ENCODE assay signal across 22 cellular contexts in genomic region chr3:149296972-149297371, GRCh38. TPM values are rescaled to one million over a fixed set of nuclear protein-coding genes. Genes with fewer than 3 reads are reported as not detected.
"Had no signal": no experiment of that assay in that cellular context is flagged by ENCODE, and none has a peak within 500 bp of the region (broad histone marks: within the 10 kb centered on the region; RNA-seq: fewer than 3 reads in every experiment).

No MANE protein-coding gene starts in this region.

- H3K9me3 Mint-ChIP-seq: activated T-helper 17 cell treated with anti-CD3 and anti-CD28 coated beads, Interleukin-2, amount 50 U/mL, for 72 hours; immature natural killer cell; naive thymus-derived CD4-positive, alpha-beta T cell; stimulated activated memory B cell treated with anti-CD40 and anti-IgM and Interleukin-4, amounts not matched to agents 10 μg/mL and 1 μg/mL and 100 μg/mL, for 72 hours had no signal

- DNase-seq: activated T-cell treated with anti-CD3 and anti-CD28 coated beads, Interleukin-2, amount 50 U/mL, for 1 hour; amniotic stem cell; cortex of kidney; foreskin fibroblast; immature natural killer cell; kidney glomerular epithelial cell; left lung; naive thymus-derived CD4-positive, alpha-beta T cell; occipital lobe; stimulated activated CD4-positive, alpha-beta T cell treated with anti-CD3 and anti-CD28 coated beads, Interleukin-15, amount 100 ng/mL, for 24 hours; stomach; testis; trophoblast cell; uterus had no signal

- H3K36me3 Mint-ChIP-seq: activated naive CD8-positive, alpha-beta T cell; immature natural killer cell; naive thymus-derived CD4-positive, alpha-beta T cell; stimulated activated memory B cell treated with anti-CD40 and anti-IgM and Interleukin-4, amounts not matched to agents 10 μg/mL and 1 μg/mL and 100 μg/mL, for 72 hours; WTC11 had no signal

- H3K27me3 Mint-ChIP-seq: activated naive CD8-positive, alpha-beta T cell; activated T-helper 17 cell treated with anti-CD3 and anti-CD28 coated beads, Interleukin-2, amount 50 U/mL, for 72 hours had no signal

- H3K4me1 Mint-ChIP-seq: activated T-helper 17 cell treated with anti-CD3 and anti-CD28 coated beads, Interleukin-2, amount 50 U/mL, for 72 hours; stimulated activated memory B cell treated with anti-CD40 and anti-IgM and Interleukin-4, amounts not matched to agents 10 μg/mL and 1 μg/mL and 100 μg/mL, for 72 hours had no signal

- H3K27ac ChIP-seq: stomach, testis, uterus had no signal

- H3K4me1 ChIP-seq: testis had no signal

- H3K27ac Mint-ChIP-seq: activated naive CD8-positive, alpha-beta T cell; activated T-helper 17 cell treated with anti-CD3 and anti-CD28 coated beads, Interleukin-2, amount 50 U/mL, for 72 hours; immature natural killer cell; naive thymus-derived CD4-positive, alpha-beta T cell; stimulated activated memory B cell treated with anti-CD40 and anti-IgM and Interleukin-4, amounts not matched to agents 10 μg/mL and 1 μg/mL and 100 μg/mL, for 72 hours; WTC11 had no signal

- H3K4me3 ChIP-seq: left lung, lung, smooth muscle cell, stomach, testis, uterus had no signal

- ATAC-seq: activated T-helper 17 cell treated with anti-CD3 and anti-CD28 coated beads, Interleukin-2, amount 50 U/mL, for 72 hours; left lung; naive thymus-derived CD4-positive, alpha-beta T cell; sciatic nerve; stimulated activated memory B cell treated with anti-CD40 and anti-IgM and Interleukin-4, amounts not matched to agents 10 μg/mL and 1 μg/mL and 100 μg/mL, for 72 hours; WTC11 had no signal

- H3K27me3 ChIP-seq: left lung, stomach, testis, uterus had no signal

- H3K36me3 ChIP-seq: left lung, stomach, uterus had no signal

- H3K9me3 ChIP-seq: left lung, stomach, testis, uterus had no signal

- H3K4me3 Mint-ChIP-seq: activated naive CD8-positive, alpha-beta T cell; activated T-helper 17 cell treated with anti-CD3 and anti-CD28 coated beads, Interleukin-2, amount 50 U/mL, for 72 hours; immature natural killer cell; naive thymus-derived CD4-positive, alpha-beta T cell; neural crest cell; stimulated activated memory B cell treated with anti-CD40 and anti-IgM and Interleukin-4, amounts not matched to agents 10 μg/mL and 1 μg/mL and 100 μg/mL, for 72 hours; WTC11 had no signal

- H3K4me2 ChIP-seq: smooth muscle cell had no signal

RNA-seq across cellular contexts. Expression of gene TM4SF18, which starts 36.5 kb away (rescaled TPM):
- total RNA-seq: activated T-helper 17 cell treated with anti-CD3 and anti-CD28 coated beads, Interleukin-2, amount 50 U/mL, for 72 hours; naive thymus-derived CD4-positive, alpha-beta T cell; neural crest cell had no signal
